In genomic region chr19:1855828-1856255, GRCh38 we compare ENCODE assay signal across 8 cellular contexts. TPM values are rescaled to one million over a fixed set of nuclear protein-coding genes. Genes with fewer than 3 reads are reported as not detected.
A peak's percentile ranks its signal among the peaks of the same experiment; 100 is the strongest.
DNase-seq lines count a peak whose midpoint lies in the region; ATAC-seq and TF ChIP-seq lines count a peak whose summit lies in the region.

No MANE protein-coding gene starts in this region.

- H3K27ac ChIP-seq in neural progenitor cell, result no peak overlapping the region

- no peak overlapping the region for H2AFZ ChIP-seq in neural progenitor cell (replicated peaks)

- H3F3A ChIP-seq in neural progenitor cell (ENCODE audit: low read depth), result peaks cover 35% of the 10 kb centered on the region

- H3K9ac ChIP-seq in neural progenitor cell, result no peak overlapping the region

- peak overlapping the region; percentile 61 for H3K4me2 ChIP-seq in neural progenitor cell

- peak overlapping the region; percentile 78 for H3K4me3 Mint-ChIP-seq in central memory CD8-positive, alpha-beta T cell
- H3K4me3 Mint-ChIP-seq in neural progenitor cell, result no peak overlapping the region

- H4K20me1 ChIP-seq in neural progenitor cell (ENCODE audit: low read depth), result peaks cover 83% of the 10 kb centered on the region

- no peaks in the 10 kb centered on the region for H3K36me3 ChIP-seq in neural progenitor cell

- ATAC-seq in central memory CD8-positive, alpha-beta T cell (replicated peaks; ENCODE audit: extremely low read depth, poor library complexity, severe bottlenecking), result no peak
- no peak for ATAC-seq in HG02870 (IDR thresholded peaks at IDR 0.05; ENCODE audit: unreplicated experiment)

- peaks cover 20% of the 10 kb centered on the region for H3K36me3 Mint-ChIP-seq in central memory CD8-positive, alpha-beta T cell (ENCODE audit: insufficient read depth)
- H3K36me3 Mint-ChIP-seq in neural progenitor cell, result no peaks in the 10 kb centered on the region

- peaks cover 35% of the 10 kb centered on the region for H3K27me3 ChIP-seq in neural progenitor cell

- no peak overlapping the region for H3K4me3 ChIP-seq in neural progenitor cell

- H3K4me1 Mint-ChIP-seq in central memory CD8-positive, alpha-beta T cell, result peaks cover 43% of the 10 kb centered on the region
- peaks cover 35% of the 10 kb centered on the region for H3K4me1 Mint-ChIP-seq in neural progenitor cell

- no peaks in the 10 kb centered on the region for H3K9me3 Mint-ChIP-seq in central memory CD8-positive, alpha-beta T cell
- H3K9me3 Mint-ChIP-seq in neural progenitor cell, result no peaks in the 10 kb centered on the region

- TF ChIP-seq CTCF in neural progenitor cell (IDR thresholded peaks at IDR 0.05), result no peak

- DNase-seq in EH (ENCODE audit: low read depth), result peak; percentile 30
- peak; percentile 68 for DNase-seq in MV-4-11 (lab: John Stamatoyannopoulos, UW)
- DNase-seq in central memory CD8-positive, alpha-beta T cell (ENCODE audit: low spot score in 2 of 2), result no peak
- DNase-seq in neural progenitor cell (ENCODE audit: low spot score), result no peak
- no peak for DNase-seq in activated gamma-delta T cell treated with Interleukin-2 at 50 U/mL for 16 hours
- DNase-seq in GDM1 (lab: John Stamatoyannopoulos, UW), result no peak
- DNase-seq in HCEC 1CT, result no peak

- peaks cover 65% of the 10 kb centered on the region for H3K79me2 ChIP-seq in neural progenitor cell (ENCODE audit: low read depth)

- no peaks in the 10 kb centered on the region for H3K27me3 Mint-ChIP-seq in central memory CD8-positive, alpha-beta T cell
- peaks cover 3% of the 10 kb centered on the region for H3K27me3 Mint-ChIP-seq in neural progenitor cell (ENCODE audit: insufficient read depth, low read depth)

- H3K9me3 ChIP-seq in neural progenitor cell (ENCODE audit: low read depth), result no peaks in the 10 kb centered on the region

- H3K27ac Mint-ChIP-seq in central memory CD8-positive, alpha-beta T cell (ENCODE audit: low read depth), result peak overlapping the region; percentile 78
- no peak overlapping the region for H3K27ac Mint-ChIP-seq in neural progenitor cell

- H3K4me1 ChIP-seq in neural progenitor cell, result peaks cover 69% of the 10 kb centered on the region

RNA-seq across cellular contexts. Expression of gene KLF16, which starts 7.5 kb away (rescaled TPM):
- 1.0 and 4.8 TPM in 2 replicates for total RNA-seq in neural progenitor cell (ENCODE audit: low replicate concordance)

RNA-seq across cellular contexts. Expression of gene REXO1, which starts 7.6 kb away (rescaled TPM):
- total RNA-seq in neural progenitor cell (ENCODE audit: low replicate concordance), result 12.8 and 38.7 TPM in 2 replicates

RNA-seq across cellular contexts. Expression of gene ABHD17A, which starts 29.5 kb away (rescaled TPM):
- 20.2 and 87.0 TPM in 2 replicates for total RNA-seq in neural progenitor cell (ENCODE audit: low replicate concordance)

RNA-seq across cellular contexts. Expression of gene ATP8B3, which starts 43.8 kb away (rescaled TPM):
- 0.06 and 1.5 TPM in 2 replicates for total RNA-seq in neural progenitor cell (ENCODE audit: low replicate concordance)

RNA-seq across cellular contexts. Expression of gene ADAT3, which starts 49.4 kb away (rescaled TPM):
- total RNA-seq in neural progenitor cell (ENCODE audit: low replicate concordance), result 2.4 and 6.5 TPM in 2 replicates

Comparison
In these comparisons a context has a peak if more than half of its experiments do, and no peak if none do; other contexts are left out.
1. DNase-seq: peak in EH (single experiment) and MV-4-11 (single experiment); none in central memory CD8-positive, alpha-beta T cell (0 of 2), neural progenitor cell (single experiment), activated gamma-delta T cell treated with Interleukin-2 at 50 U/mL for 16 hours (single experiment), GDM1 (single experiment) and HCEC 1CT (single experiment).